In the genomic region with DNA sequence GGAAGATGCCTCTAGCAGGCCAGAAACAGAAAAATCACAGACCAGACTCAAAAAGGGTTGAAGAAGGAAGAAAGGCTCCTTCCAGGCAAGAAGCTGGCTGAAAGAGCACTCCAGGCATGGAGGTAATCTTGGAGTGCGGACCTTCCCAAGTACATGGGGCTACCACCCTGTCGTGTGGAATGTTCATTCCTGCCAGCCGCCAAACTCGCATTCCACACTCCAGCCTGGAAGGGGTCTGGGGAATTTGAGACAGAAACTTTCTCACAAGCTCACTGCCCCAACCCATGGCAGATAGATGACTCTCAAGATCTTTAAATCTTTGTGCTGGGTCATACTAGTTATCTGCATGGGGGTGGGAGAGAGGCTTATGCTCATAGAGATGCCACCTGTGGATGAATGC, we compare ENCODE assay signal across 29 cellular contexts.
"Had no signal": no experiment of that assay in that cellular context is flagged by ENCODE, and none has a peak within 500 bp of the region (broad histone marks: within the 10 kb centered on the region; RNA-seq: fewer than 3 reads in every experiment).

No MANE protein-coding gene starts in this region.

- DNase-seq: activated CD4-positive, alpha-beta memory T cell treated with anti-CD3 and anti-CD28 coated beads, Interleukin-2, amount 10 ng/mL, durations not matched to agents 7 days and 5 days; activated CD4-positive, alpha-beta T cell treated with anti-CD3 and anti-CD28 coated beads for 1 hour; activated CD4-positive, alpha-beta T cell treated with anti-CD3 and anti-CD28 coated beads for 4 hours; activated CD4-positive, alpha-beta T cell treated with anti-CD3 and anti-CD28 coated beads, Interleukin-2, amount 10 ng/mL, durations not matched to agents 7 days and 5 days; activated CD4-positive, alpha-beta T cell treated with anti-CD3 and anti-CD28 coated beads, Interleukin-2, amount 50 U/mL, for 4 hours; activated CD8-positive, alpha-beta memory T cell treated with anti-CD3 and anti-CD28 coated beads, Interleukin-2, amount 50 U/mL, for 48 hours; activated gamma-delta T cell; activated naive CD4-positive, alpha-beta T cell; activated naive CD4-positive, alpha-beta T cell treated with anti-CD3 and anti-CD28 coated beads, Interleukin-2, amount 10 ng/mL, durations not matched to agents 7 days and 5 days; activated naive CD8-positive, alpha-beta T cell treated with anti-CD3 and anti-CD28 coated beads, Interleukin-2, amount 10 ng/mL, durations not matched to agents 7 days and 5 days; activated T-cell treated with anti-CD3 and anti-CD28 coated beads for 4 hours; activated T-cell treated with anti-CD3 and anti-CD28 coated beads, Interleukin-2, amount 50 U/mL, for 24 hours; activated T-cell treated with anti-CD3 and anti-CD28 coated beads, Interleukin-2, amount 50 U/mL, for 72 hours; central memory CD4-positive, alpha-beta T cell; cerebellar nuclear complex; colonic mucosa; effector CD8-positive, alpha-beta T cell; esophagus squamous epithelium; foreskin melanocyte; T-helper 2 cell had no signal

- H3K4me1 ChIP-seq: ascending aorta, breast epithelium, colonic mucosa, esophagus squamous epithelium, gastroesophageal sphincter had no signal

- H3K9me3 Mint-ChIP-seq: activated CD4-positive, alpha-beta T cell treated with anti-CD3 and anti-CD28 coated beads, Interleukin-2, amount 10 ng/mL, durations not matched to agents 7 days and 5 days; brain; WTC11 had no signal

- H3K9me3 ChIP-seq: ascending aorta, breast epithelium, colonic mucosa, esophagus squamous epithelium, gastroesophageal sphincter had no signal

- H3K4me1 Mint-ChIP-seq: activated CD4-positive, alpha-beta memory T cell treated with anti-CD3 and anti-CD28 coated beads, Interleukin-2, amount 10 ng/mL, durations not matched to agents 7 days and 5 days; activated CD4-positive, alpha-beta T cell treated with anti-CD3 and anti-CD28 coated beads, Interleukin-2, amount 10 ng/mL, durations not matched to agents 7 days and 5 days; activated naive CD4-positive, alpha-beta T cell treated with anti-CD3 and anti-CD28 coated beads, Interleukin-2, amount 10 ng/mL, durations not matched to agents 7 days and 5 days; activated naive CD8-positive, alpha-beta T cell treated with anti-CD3 and anti-CD28 coated beads, Interleukin-2, amount 10 ng/mL, durations not matched to agents 7 days and 5 days; brain had no signal

- H3K36me3 Mint-ChIP-seq: activated naive CD4-positive, alpha-beta T cell treated with anti-CD3 and anti-CD28 coated beads, Interleukin-2, amount 10 ng/mL, durations not matched to agents 7 days and 5 days; activated naive CD4-positive, alpha-beta T cell treated with anti-CD3 and anti-CD28 coated beads, Interleukin-2, amount 50 U/mL, for 72 hours; activated naive CD8-positive, alpha-beta T cell treated with anti-CD3 and anti-CD28 coated beads, Interleukin-2, amount 10 ng/mL, durations not matched to agents 7 days and 5 days; brain; WTC11 had no signal

- H3K4me3 Mint-ChIP-seq: activated CD4-positive, alpha-beta memory T cell treated with anti-CD3 and anti-CD28 coated beads, Interleukin-2, amount 10 ng/mL, durations not matched to agents 7 days and 5 days; activated CD4-positive, alpha-beta T cell treated with anti-CD3 and anti-CD28 coated beads, Interleukin-2, amount 10 ng/mL, durations not matched to agents 7 days and 5 days; activated naive CD4-positive, alpha-beta T cell treated with anti-CD3 and anti-CD28 coated beads, Interleukin-2, amount 10 ng/mL, durations not matched to agents 7 days and 5 days; activated naive CD8-positive, alpha-beta T cell treated with anti-CD3 and anti-CD28 coated beads, Interleukin-2, amount 10 ng/mL, durations not matched to agents 7 days and 5 days; activated T-cell treated with anti-CD3 and anti-CD28 coated beads, Interleukin-2, amount 50 U/mL, for 24 hours; activated T-cell treated with anti-CD3 and anti-CD28 coated beads, Interleukin-2, amount 50 U/mL, for 72 hours; brain; WTC11 had no signal

- H3K36me3 ChIP-seq: ascending aorta, breast epithelium, cardiac muscle cell, colonic mucosa, esophagus squamous epithelium, gastroesophageal sphincter had no signal

- H3K27me3 Mint-ChIP-seq: activated CD4-positive, alpha-beta memory T cell treated with anti-CD3 and anti-CD28 coated beads, Interleukin-2, amount 10 ng/mL, durations not matched to agents 7 days and 5 days; activated CD4-positive, alpha-beta T cell treated with anti-CD3 and anti-CD28 coated beads, Interleukin-2, amount 10 ng/mL, durations not matched to agents 7 days and 5 days; activated naive CD4-positive, alpha-beta T cell treated with anti-CD3 and anti-CD28 coated beads, Interleukin-2, amount 10 ng/mL, durations not matched to agents 7 days and 5 days; activated naive CD8-positive, alpha-beta T cell treated with anti-CD3 and anti-CD28 coated beads, Interleukin-2, amount 10 ng/mL, durations not matched to agents 7 days and 5 days; activated T-cell treated with anti-CD3 and anti-CD28 coated beads, Interleukin-2, amount 50 U/mL, for 24 hours had no signal

- H3K27ac ChIP-seq: ascending aorta, breast epithelium, cardiac muscle cell, colonic mucosa, epithelial cell of prostate, esophagus squamous epithelium, gastroesophageal sphincter, VCaP had no signal

- ATAC-seq: activated naive CD4-positive, alpha-beta T cell treated with anti-CD3 and anti-CD28 coated beads, Interleukin-2, amount 50 U/mL, for 72 hours; activated T-cell treated with anti-CD3 and anti-CD28 coated beads, Interleukin-2, amount 50 U/mL, for 72 hours; gastroesophageal sphincter had no signal

- H3K27ac Mint-ChIP-seq: activated CD4-positive, alpha-beta memory T cell treated with anti-CD3 and anti-CD28 coated beads, Interleukin-2, amount 10 ng/mL, durations not matched to agents 7 days and 5 days; activated CD4-positive, alpha-beta T cell treated with anti-CD3 and anti-CD28 coated beads, Interleukin-2, amount 10 ng/mL, durations not matched to agents 7 days and 5 days; activated naive CD4-positive, alpha-beta T cell treated with anti-CD3 and anti-CD28 coated beads, Interleukin-2, amount 10 ng/mL, durations not matched to agents 7 days and 5 days; activated naive CD4-positive, alpha-beta T cell treated with anti-CD3 and anti-CD28 coated beads, Interleukin-2, amount 50 U/mL, for 72 hours; activated naive CD8-positive, alpha-beta T cell treated with anti-CD3 and anti-CD28 coated beads, Interleukin-2, amount 10 ng/mL, durations not matched to agents 7 days and 5 days; activated T-cell treated with anti-CD3 and anti-CD28 coated beads, Interleukin-2, amount 50 U/mL, for 24 hours; activated T-cell treated with anti-CD3 and anti-CD28 coated beads, Interleukin-2, amount 50 U/mL, for 72 hours; brain; WTC11 had no signal

- H3K27me3 ChIP-seq: ascending aorta, breast epithelium, cardiac muscle cell, colonic mucosa, esophagus squamous epithelium, gastroesophageal sphincter had no signal

- H3K4me3 ChIP-seq: ascending aorta, breast epithelium, cardiac muscle cell, colonic mucosa, esophagus squamous epithelium, gastroesophageal sphincter had no signal
